ENCODE assay signal across 9 cellular contexts in genomic region chr12:2578772-2579171, GRCh38.
"Had no signal": no experiment of that assay in that cellular context is flagged by ENCODE, and none has a peak within 500 bp of the region (broad histone marks: within the 10 kb centered on the region; RNA-seq: fewer than 3 reads in every experiment).

No MANE protein-coding gene starts in this region.

- H3K27ac ChIP-seq: GM23248, HL-60 had no signal

- H3K4me1 Mint-ChIP-seq: IgD-negative memory B cell had no signal

- H3K4me1 ChIP-seq: HAP-1 had no signal

- H3K4me3 ChIP-seq: GM23248, HAP-1 had no signal

- H3K9me3 Mint-ChIP-seq: IgD-negative memory B cell had no signal

- H3K4me3 Mint-ChIP-seq: IgD-negative memory B cell had no signal

- H3K36me3 Mint-ChIP-seq: IgD-negative memory B cell had no signal

- H3K9ac ChIP-seq: GM23248 had no signal

- H2AFZ ChIP-seq: GM23248 had no signal

- H3K27ac Mint-ChIP-seq: IgD-negative memory B cell had no signal

- H3K9me3 ChIP-seq: HAP-1 had no signal

- ATAC-seq: HCT116, HepG2 had no signal

- DNase-seq: GM23248, GOT3, H7, KBM-7 had no signal

- H3K36me3 ChIP-seq: HAP-1 had no signal
